ENCODE assay signal across 1 cellular context in the genomic region with DNA sequence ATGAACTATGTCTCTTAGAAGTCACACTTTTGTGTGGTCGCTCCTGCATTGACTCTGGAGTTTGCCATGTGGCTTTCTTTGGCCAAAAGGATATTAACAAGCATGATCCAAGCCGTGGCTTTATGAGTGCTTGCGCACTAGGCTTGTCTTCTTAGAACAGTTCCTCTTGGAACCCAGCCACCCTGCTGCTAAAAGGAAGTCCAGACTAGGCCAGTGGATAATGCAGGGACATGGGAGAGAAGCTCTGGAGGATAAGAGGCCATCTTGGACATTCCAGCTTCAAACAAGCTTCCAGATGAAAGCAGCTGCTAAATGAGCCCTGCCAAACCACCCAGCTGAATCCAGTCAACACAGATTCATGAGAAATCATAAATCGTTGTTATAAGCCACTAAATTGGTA.
TF ChIP-seq lines count a peak whose summit lies in the region.

No MANE protein-coding gene starts in this region.

TF ChIP-seq in GM23338, 12 proteins besides CTCF, POLR2A, EP300 and RAD21 (continued from another document):
- TF ChIP-seq, protein P1, sequence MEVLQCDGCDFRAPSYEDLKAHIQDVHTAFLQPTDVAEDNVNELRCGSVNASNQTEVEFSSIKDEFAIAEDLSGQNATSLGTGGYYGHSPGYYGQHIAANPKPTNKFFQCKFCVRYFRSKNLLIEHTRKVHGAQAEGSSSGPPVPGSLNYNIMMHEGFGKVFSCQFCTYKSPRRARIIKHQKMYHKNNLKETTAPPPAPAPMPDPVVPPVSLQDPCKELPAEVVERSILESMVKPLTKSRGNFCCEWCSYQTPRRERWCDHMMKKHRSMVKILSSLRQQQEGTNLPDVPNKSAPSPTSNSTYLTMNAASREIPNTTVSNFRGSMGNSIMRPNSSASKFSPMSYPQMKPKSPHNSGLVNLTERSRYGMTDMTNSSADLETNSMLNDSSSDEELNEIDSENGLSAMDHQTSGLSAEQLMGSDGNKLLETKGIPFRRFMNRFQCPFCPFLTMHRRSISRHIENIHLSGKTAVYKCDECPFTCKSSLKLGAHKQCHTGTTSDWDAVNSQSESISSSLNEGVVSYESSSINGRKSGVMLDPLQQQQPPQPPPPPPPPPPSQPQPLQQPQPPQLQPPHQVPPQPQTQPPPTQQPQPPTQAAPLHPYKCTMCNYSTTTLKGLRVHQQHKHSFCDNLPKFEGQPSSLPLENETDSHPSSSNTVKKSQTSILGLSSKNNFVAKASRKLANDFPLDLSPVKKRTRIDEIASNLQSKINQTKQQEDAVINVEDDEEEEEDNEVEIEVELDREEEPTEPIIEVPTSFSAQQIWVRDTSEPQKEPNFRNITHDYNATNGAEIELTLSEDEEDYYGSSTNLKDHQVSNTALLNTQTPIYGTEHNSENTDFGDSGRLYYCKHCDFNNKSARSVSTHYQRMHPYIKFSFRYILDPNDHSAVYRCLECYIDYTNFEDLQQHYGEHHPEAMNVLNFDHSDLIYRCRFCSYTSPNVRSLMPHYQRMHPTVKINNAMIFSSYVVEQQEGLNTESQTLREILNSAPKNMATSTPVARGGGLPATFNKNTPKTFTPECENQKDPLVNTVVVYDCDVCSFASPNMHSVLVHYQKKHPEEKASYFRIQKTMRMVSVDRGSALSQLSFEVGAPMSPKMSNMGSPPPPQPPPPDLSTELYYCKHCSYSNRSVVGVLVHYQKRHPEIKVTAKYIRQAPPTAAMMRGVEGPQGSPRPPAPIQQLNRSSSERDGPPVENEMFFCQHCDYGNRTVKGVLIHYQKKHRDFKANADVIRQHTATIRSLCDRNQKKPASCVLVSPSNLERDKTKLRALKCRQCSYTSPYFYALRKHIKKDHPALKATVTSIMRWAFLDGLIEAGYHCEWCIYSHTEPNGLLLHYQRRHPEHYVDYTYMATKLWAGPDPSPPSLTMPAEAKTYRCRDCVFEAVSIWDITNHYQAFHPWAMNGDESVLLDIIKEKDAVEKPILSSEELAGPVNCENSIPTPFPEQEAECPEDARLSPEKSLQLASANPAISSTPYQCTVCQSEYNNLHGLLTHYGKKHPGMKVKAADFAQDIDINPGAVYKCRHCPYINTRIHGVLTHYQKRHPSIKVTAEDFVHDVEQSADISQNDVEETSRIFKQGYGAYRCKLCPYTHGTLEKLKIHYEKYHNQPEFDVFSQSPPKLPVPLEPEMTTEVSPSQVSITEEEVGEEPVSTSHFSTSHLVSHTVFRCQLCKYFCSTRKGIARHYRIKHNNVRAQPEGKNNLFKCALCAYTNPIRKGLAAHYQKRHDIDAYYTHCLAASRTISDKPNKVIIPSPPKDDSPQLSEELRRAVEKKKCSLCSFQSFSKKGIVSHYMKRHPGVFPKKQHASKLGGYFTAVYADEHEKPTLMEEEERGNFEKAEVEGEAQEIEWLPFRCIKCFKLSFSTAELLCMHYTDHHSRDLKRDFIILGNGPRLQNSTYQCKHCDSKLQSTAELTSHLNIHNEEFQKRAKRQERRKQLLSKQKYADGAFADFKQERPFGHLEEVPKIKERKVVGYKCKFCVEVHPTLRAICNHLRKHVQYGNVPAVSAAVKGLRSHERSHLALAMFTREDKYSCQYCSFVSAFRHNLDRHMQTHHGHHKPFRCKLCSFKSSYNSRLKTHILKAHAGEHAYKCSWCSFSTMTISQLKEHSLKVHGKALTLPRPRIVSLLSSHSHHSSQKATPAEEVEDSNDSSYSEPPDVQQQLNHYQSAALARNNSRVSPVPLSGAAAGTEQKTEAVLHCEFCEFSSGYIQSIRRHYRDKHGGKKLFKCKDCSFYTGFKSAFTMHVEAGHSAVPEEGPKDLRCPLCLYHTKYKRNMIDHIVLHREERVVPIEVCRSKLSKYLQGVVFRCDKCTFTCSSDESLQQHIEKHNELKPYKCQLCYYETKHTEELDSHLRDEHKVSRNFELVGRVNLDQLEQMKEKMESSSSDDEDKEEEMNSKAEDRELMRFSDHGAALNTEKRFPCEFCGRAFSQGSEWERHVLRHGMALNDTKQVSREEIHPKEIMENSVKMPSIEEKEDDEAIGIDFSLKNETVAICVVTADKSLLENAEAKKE (CRISPR knock-in tag; IDR thresholded peaks at IDR 0.05): no peak
- TF ChIP-seq REST (IDR thresholded peaks at IDR 0.05; ENCODE audit: unreplicated experiment) (no peak), ZNF331 (CRISPR knock-in tag; IDR thresholded peaks at IDR 0.05; ENCODE audit: low read depth) (no peak), POLR2AphosphoS5 (IDR thresholded peaks at IDR 0.05; ENCODE audit: low read depth) (no peak), STAT1 (IDR thresholded peaks at IDR 0.05; ENCODE audit: unreplicated experiment) (no peak), NANOG (IDR thresholded peaks at IDR 0.05; ENCODE audit: borderline replicate concordance) (no peak)
